In the genomic region with DNA sequence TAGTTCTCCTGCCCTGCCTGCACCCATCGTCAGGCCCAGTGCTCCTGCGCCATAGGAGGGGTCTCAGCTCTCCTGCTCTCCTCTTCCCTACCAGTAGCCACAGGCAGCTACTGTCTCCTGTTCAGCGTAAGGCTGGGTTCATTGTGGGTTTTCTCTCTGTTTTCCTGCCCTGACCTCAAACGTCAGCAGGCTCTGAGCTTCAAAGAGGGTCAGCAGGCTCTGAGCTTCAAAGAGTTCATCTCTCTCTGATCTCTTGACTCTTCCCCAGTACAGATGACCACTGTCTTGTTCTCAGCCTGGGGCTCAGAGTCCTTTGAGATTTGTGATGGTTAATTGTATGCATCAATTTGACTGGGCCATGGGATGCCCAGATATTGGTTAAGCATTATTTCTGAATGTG, we compare ENCODE assay signal across 1 cellular context.
TF ChIP-seq lines count a peak whose summit lies in the region.

No MANE protein-coding gene starts in this region.

TF ChIP-seq in HepG2, 621 proteins besides CTCF, POLR2A, EP300 and RAD21 (continued from another document):
- TF ChIP-seq, protein P1, sequence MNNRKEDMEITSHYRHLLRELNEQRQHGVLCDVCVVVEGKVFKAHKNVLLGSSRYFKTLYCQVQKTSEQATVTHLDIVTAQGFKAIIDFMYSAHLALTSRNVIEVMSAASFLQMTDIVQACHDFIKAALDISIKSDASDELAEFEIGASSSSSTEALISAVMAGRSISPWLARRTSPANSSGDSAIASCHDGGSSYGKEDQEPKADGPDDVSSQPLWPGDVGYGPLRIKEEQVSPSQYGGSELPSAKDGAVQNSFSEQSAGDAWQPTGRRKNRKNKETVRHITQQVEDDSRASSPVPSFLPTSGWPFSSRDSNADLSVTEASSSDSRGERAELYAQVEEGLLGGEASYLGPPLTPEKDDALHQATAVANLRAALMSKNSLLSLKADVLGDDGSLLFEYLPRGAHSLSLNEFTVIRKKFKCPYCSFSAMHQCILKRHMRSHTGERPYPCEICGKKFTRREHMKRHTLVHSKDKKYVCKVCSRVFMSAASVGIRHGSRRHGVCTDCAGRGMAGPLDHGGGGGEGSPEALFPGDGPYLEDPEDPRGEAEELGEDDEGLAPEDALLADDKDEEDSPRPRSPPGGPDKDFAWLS (CRISPR knock-in tag; IDR thresholded peaks at IDR 0.05; ENCODE audit: borderline replicate concordance), result no peak
- 0 out of 2 replicates have a peak, but pooled peaks have one; percentile 19 for TF ChIP-seq ZNF629 (CRISPR knock-in tag; conservative IDR thresholded peaks at IDR 0.05)
TF ChIP-seq in HepG2: peak in this region for 162.
